In genomic region chr7:142897691-142898090, GRCh38 we compare ENCODE assay signal across 22 cellular contexts. TPM values are rescaled to one million over a fixed set of nuclear protein-coding genes. Genes with fewer than 3 reads are reported as not detected.
"Had no signal": no experiment of that assay in that cellular context is flagged by ENCODE, and none has a peak within 500 bp of the region (broad histone marks: within the 10 kb centered on the region; RNA-seq: fewer than 3 reads in every experiment).

No MANE protein-coding gene starts in this region.

- H3K27me3 ChIP-seq: adrenal gland, breast epithelium had no signal

- H3K27ac ChIP-seq: adrenal gland, KMS-11 had no signal

- H3K4me3 ChIP-seq: adrenal gland, breast epithelium had no signal

- DNase-seq: activated B cell treated with CpG ODN at 0.5 μM for 24 hours; activated CD4-positive, alpha-beta T cell treated with anti-CD3 and anti-CD28 coated beads for 1 hour; activated CD4-positive, alpha-beta T cell treated with anti-CD3 and anti-CD28 coated beads, Interleukin-2, amount 10 ng/mL, durations not matched to agents 24 days and 14 days; activated CD4-positive, alpha-beta T cell treated with anti-CD3 and anti-CD28 coated beads, Interleukin-2, amount 50 U/mL, for 48 hours; activated effector memory CD4-positive, alpha-beta T cell treated with Interleukin-2 at 50 U/mL for 16 hours; activated naive CD4-positive, alpha-beta T cell treated with Interleukin-2 at 50 U/mL for 16 hours; activated T-cell treated with anti-CD3 and anti-CD28 coated beads, Interleukin-2, amount 50 U/mL, for 24 hours; anterior cingulate cortex; caudate nucleus; MV-4-11; NCI-H1092 treated with DMSO at 0.1 percent for 48 hours; NCI-H1417 treated with DMSO at 0.1 percent for 48 hours; NCI-H1694; NCI-H2029 treated with DMSO at 0.1 percent for 48 hours; NCI-H510A; SIG-M5; T-helper 17 cell; T-helper 9 cell had no signal

- H3K9ac ChIP-seq: KMS-11 had no signal

- H3K9me3 ChIP-seq: adrenal gland, breast epithelium had no signal

- H3K4me2 ChIP-seq: KMS-11 had no signal

- H3K36me3 ChIP-seq: adrenal gland, breast epithelium had no signal

RNA-seq across cellular contexts. Expression of gene TRPV6, which starts 12.1 kb away (rescaled TPM):
- polyA plus RNA-seq: IgD-negative memory B cell had no signal

RNA-seq across cellular contexts. Expression of gene TRPV5, which starts 35.9 kb away (rescaled TPM):
- polyA plus RNA-seq: adrenal gland, IgD-negative memory B cell had no signal

RNA-seq across cellular contexts. Expression of gene LLCFC1, which starts 41.6 kb away (rescaled TPM):
- polyA plus RNA-seq: adrenal gland, IgD-negative memory B cell had no signal
